In the genomic region with DNA sequence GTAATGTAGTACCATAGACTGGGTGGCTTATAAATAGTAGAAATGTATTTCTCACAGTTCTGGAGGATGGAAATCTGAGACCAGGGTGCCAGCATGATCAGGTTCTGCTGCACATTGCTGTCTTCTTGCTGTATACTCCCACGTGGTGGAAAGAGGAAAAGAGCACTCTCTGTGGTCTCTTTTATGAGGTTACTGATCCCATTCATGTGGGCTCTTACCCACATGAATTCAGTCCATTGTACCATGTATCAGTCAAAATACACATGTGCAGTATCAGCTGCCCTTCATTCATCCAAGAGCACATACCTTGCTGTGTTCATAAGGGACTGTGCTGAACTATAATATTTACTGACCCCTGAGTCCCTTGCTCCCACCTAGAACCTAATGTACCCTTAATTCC, we compare ENCODE assay signal across 19 cellular contexts. TPM values are rescaled to one million over a fixed set of nuclear protein-coding genes. Genes with fewer than 3 reads are reported as not detected.
A peak's percentile ranks its signal among the peaks of the same experiment; 100 is the strongest.
DNase-seq lines count a peak whose midpoint lies in the region; ATAC-seq, FAIRE-seq and TF ChIP-seq lines count a peak whose summit lies in the region.
"Had no signal": no experiment of that assay in that cellular context is flagged by ENCODE, and none has a peak within 500 bp of the region (broad histone marks: within the 10 kb centered on the region; RNA-seq: fewer than 3 reads in every experiment).

No MANE protein-coding gene starts in this region.

- H3K79me2 ChIP-seq in mammary epithelial cell (ENCODE audit: insufficient read depth, low read length) (no peaks in the 10 kb centered on the region), MM.1S (ENCODE audit: low read length) (no peaks in the 10 kb centered on the region), GM12878 (ENCODE audit: control insufficient read depth, insufficient read depth, low read length) (no peaks in the 10 kb centered on the region)

- no peak for FAIRE-seq in GM12878 (lab: Jason Lieb, UNC)

- no peak for TF ChIP-seq RAD21 in GM12878 (IDR thresholded peaks at IDR 0.05; ENCODE audit: insufficient read depth, low read depth, low read length)

- dilution Hi-C loops in mammary epithelial cell (cut with HindIII; ENCODE audit: low sequenced_read_pairs) = no loop called here

- RAD21 ChIA-PET in GM12878 (lab: Charles Lee; ENCODE audit: unreplicated experiment) = no interaction called here

- H3K27me3 ChIP-seq in mammary epithelial cell (ENCODE audit: insufficient read depth, low read length) = no peaks in the 10 kb centered on the region
- no peaks in the 10 kb centered on the region for H3K27me3 ChIP-seq in breast epithelium
- no peaks in the 10 kb centered on the region for H3K27me3 ChIP-seq in MM.1S (replicated peaks; ENCODE audit: insufficient read depth, low read length)
- H3K27me3 ChIP-seq in GM12878 (replicated peaks in 1 of 2; ENCODE audit: control insufficient read depth in 2 of 2, insufficient read depth in 2 of 2, low read length in 1 of 2) = no peaks in the 10 kb centered on the region
- peaks cover 5% of the 10 kb centered on the region for H3K27me3 ChIP-seq in A673 (replicated peaks; ENCODE audit: insufficient read depth, low read depth, low read length, poor library complexity)
- H3K27me3 ChIP-seq: SJSA1 had no signal

- no peaks in the 10 kb centered on the region for H3K9me2 ChIP-seq in MM.1S (replicated peaks; ENCODE audit: insufficient read depth, low read length)

- no peaks in the 10 kb centered on the region for H3F3A ChIP-seq in MM.1S (ENCODE audit: insufficient read depth, low read length)

- H3K4me1 ChIP-seq in mammary epithelial cell (ENCODE audit: insufficient read depth, low read length) (peaks cover 8% of the 10 kb centered on the region), breast epithelium (no peaks in the 10 kb centered on the region), MM.1S (ENCODE audit: low read length) (no peaks in the 10 kb centered on the region), GM12878 (ENCODE audit: control insufficient read depth, insufficient read depth, low read length) (no peaks in the 10 kb centered on the region), A673 (ENCODE audit: insufficient read depth, low read length, poor library complexity, severe bottlenecking) (no peaks in the 10 kb centered on the region)
- H3K4me1 ChIP-seq: SJSA1 had no signal

- SMC1A ChIA-PET in GM12878 (lab: Charles Lee; ENCODE audit: uncharacterized antibody, unreplicated experiment) = interaction anchor here (0.6 kb wide), 1 partner anchor 209 kb away, joined by 3 read pairs; no protein-coding TSS in a partner anchor

- DNase-seq in mammary epithelial cell = peak; percentile 39
- no peak for DNase-seq in breast epithelium (ENCODE audit: low spot score in 2 of 2)
- peak; percentile 44 for DNase-seq in MM.1S
- no peak for DNase-seq in GM12878 (ENCODE audit: low read depth, low spot score)
- DNase-seq in stimulated activated naive CD8-positive, alpha-beta T cell treated with anti-CD3 and anti-CD28 coated beads, Interleukin-15, Interleukin-2, amounts not matched to agents 100 U/mL and 50 U/mL, for 24 hours = no peak
- no peak for DNase-seq in A673 (ENCODE audit: low spot score)
- DNase-seq in Right ventricle myocardium superior = no peak
- DNase-seq: DMS 273 treated with DMSO at 0.1 percent for 48 hours, H9, NCI-H1436 treated with DMSO at 0.1 percent for 48 hours, NCI-H2029 treated with DMSO at 0.1 percent for 48 hours, NCI-H2171 treated with DMSO at 0.1 percent for 48 hours, NCI-H446 treated with DMSO at 0.1 percent for 48 hours had no signal

- H4K20me1 ChIP-seq in mammary epithelial cell (ENCODE audit: insufficient read depth, low read length) (no peaks in the 10 kb centered on the region), MM.1S (ENCODE audit: insufficient read depth, low read length) (no peaks in the 10 kb centered on the region), GM12878 (ENCODE audit: control insufficient read depth, insufficient read depth) (no peaks in the 10 kb centered on the region)
- H4K20me1 ChIP-seq: BLaER1 treated with 17β-estradiol and CSF1 and Interleukin-3, amounts not matched to agents 10 nM and 100 nM had no signal

- POLR2A ChIA-PET in GM12878 (lab: Charles Lee) = no interaction called here
- POLR2A ChIA-PET in A673 (lab: Charles Lee; ENCODE audit: low non-redundant PET) = no interaction called here

- BruUV-seq in mammary epithelial cell (replicated peaks; lab: Mats Ljungman, UMichigan) (no TSS peak), GM12878 (replicated peaks; lab: Mats Ljungman, UMichigan) (no TSS peak), A673 (replicated peaks; lab: Mats Ljungman, UMichigan) (no TSS peak)

- intact Hi-C loops in mammary epithelial cell (cut with micrococcal nuclease) (no loop called here), breast epithelium (cut with DNase I; ENCODE audit: low total_unique reads) (no loop called here), GM12878 (cut with micrococcal nuclease; ENCODE audit: unreplicated experiment) (no loop called here), A673 (cut with micrococcal nuclease; ENCODE audit: unreplicated experiment) (no loop called here), Right ventricle myocardium superior (cut with DNase I) (no loop called here)

- 0% methylated on average over 1 of the region's 1 CpG for WGBS in mammary epithelial cell (ENCODE audit: low coverage, missing lambda C conversion rate)
- WGBS in GM12878 (ENCODE audit: insufficient coverage, insufficient replicate concordance, low lambda C conversion rate, missing lambda C conversion rate) = 0% methylated on average over 1 of the region's 1 CpG

- CTCF ChIA-PET in mammary epithelial cell (lab: Charles Lee; ENCODE audit: low non-redundant PET) (no interaction called here), GM12878 (lab: Yijun Ruan, JAX) (no interaction called here), A673 (lab: Charles Lee) (no interaction called here)

- TF ChIP-seq EP300 in GM12878 (IDR thresholded peaks at IDR 0.05; ENCODE audit: borderline replicate concordance in 1 of 2, control insufficient read depth in 1 of 2, low read depth in 2 of 2, low read length in 2 of 2) = no peak

- H2AFZ ChIP-seq in mammary epithelial cell (ENCODE audit: low read depth, low read length) (no peak overlapping the region), MM.1S (ENCODE audit: low read length) (no peak overlapping the region), GM12878 (ENCODE audit: control insufficient read depth, low read depth, low read length) (no peak overlapping the region)

- no peak overlapping the region for H3K27ac ChIP-seq in mammary epithelial cell (ENCODE audit: insufficient read depth, low read depth, low read length)
- no peak overlapping the region for H3K27ac ChIP-seq in breast epithelium
- no peak overlapping the region for H3K27ac ChIP-seq in MM.1S (ENCODE audit: low read length)
- no peak overlapping the region for H3K27ac ChIP-seq in GM12878 (ENCODE audit: control insufficient read depth, insufficient read depth)
- no peak overlapping the region for H3K27ac ChIP-seq in A673 (ENCODE audit: low read depth, low read length, poor library complexity, severe bottlenecking)
- H3K27ac ChIP-seq: BLaER1 treated with 17β-estradiol and CSF1 and Interleukin-3, amounts not matched to agents 10 nM and 100 nM; HL-60; RWPE1; SJSA1 had no signal

- H3K4me3 ChIP-seq in mammary epithelial cell (replicated peaks in 1 of 3; ENCODE audit: insufficient read depth in 1 of 3, low read depth in 2 of 3, low read length in 3 of 3) = no peak overlapping the region
- no peak overlapping the region for H3K4me3 ChIP-seq in breast epithelium
- H3K4me3 ChIP-seq in MM.1S (ENCODE audit: low read length) = no peak overlapping the region
- no peak overlapping the region for H3K4me3 ChIP-seq in GM12878
- no peak overlapping the region for H3K4me3 ChIP-seq in A673 (ENCODE audit: low read depth, low read length, poor library complexity, severe bottlenecking)
- H3K4me3 ChIP-seq: BLaER1 treated with 17β-estradiol and CSF1 and Interleukin-3, amounts not matched to agents 10 nM and 100 nM; SJSA1 had no signal

- TF ChIP-seq POLR2A in breast epithelium (IDR thresholded peaks at IDR 0.05) (no peak), GM12878 (IDR thresholded peaks at IDR 0.05; ENCODE audit: low read depth, low read length) (no peak)

- H3K36me3 ChIP-seq in mammary epithelial cell (ENCODE audit: insufficient read depth, low read length) (no peaks in the 10 kb centered on the region), breast epithelium (no peaks in the 10 kb centered on the region), MM.1S (replicated peaks; ENCODE audit: insufficient read depth, low read length) (no peaks in the 10 kb centered on the region), GM12878 (ENCODE audit: control insufficient read depth in 2 of 2, insufficient read depth in 2 of 2, low read length in 1 of 2) (no peaks in the 10 kb centered on the region), A673 (ENCODE audit: insufficient read depth, low read length, poor library complexity, severe bottlenecking) (no peaks in the 10 kb centered on the region)
- H3K36me3 ChIP-seq: BLaER1 treated with 17β-estradiol and CSF1 and Interleukin-3, amounts not matched to agents 10 nM and 100 nM; SJSA1 had no signal

- no peak; the same call in 2 of the 3 replicates for ATAC-seq in GM12878
- ATAC-seq in stimulated activated naive CD8-positive, alpha-beta T cell treated with anti-CD3 and anti-CD28 coated beads, Interleukin-15, Interleukin-2, amounts not matched to agents 100 U/mL and 50 U/mL, for 24 hours = peak; percentile 46
- no peak for ATAC-seq in Right ventricle myocardium superior (ENCODE audit: poor library complexity)
- no peak for ATAC-seq in GM21390 (IDR thresholded peaks at IDR 0.05; ENCODE audit: unreplicated experiment)

- no peaks in the 10 kb centered on the region for H3K9me3 ChIP-seq in mammary epithelial cell (replicated peaks; ENCODE audit: insufficient read depth, low read length)
- H3K9me3 ChIP-seq in breast epithelium = no peaks in the 10 kb centered on the region
- no peaks in the 10 kb centered on the region for H3K9me3 ChIP-seq in MM.1S (replicated peaks; ENCODE audit: insufficient read depth, low read length)
- H3K9me3 ChIP-seq in GM12878 (replicated peaks; ENCODE audit: control insufficient read depth, insufficient read depth, low read length) = no peaks in the 10 kb centered on the region
- no peaks in the 10 kb centered on the region for H3K9me3 ChIP-seq in A673 (ENCODE audit: low read depth, low read length, poor library complexity, severe bottlenecking)
- H3K9me3 ChIP-seq: SJSA1 had no signal

- no peak overlapping the region for H3K9ac ChIP-seq in mammary epithelial cell (ENCODE audit: insufficient read depth, low read length)
- no peak overlapping the region for H3K9ac ChIP-seq in MM.1S (ENCODE audit: low read length)
- H3K9ac ChIP-seq in GM12878 (ENCODE audit: control insufficient read depth, insufficient read depth, low read length) = no peak overlapping the region
- H3K9ac ChIP-seq: BLaER1 treated with 17β-estradiol and CSF1 and Interleukin-3, amounts not matched to agents 10 nM and 100 nM had no signal

- H3K4me2 ChIP-seq in mammary epithelial cell (ENCODE audit: insufficient read depth, low read depth, low read length) = no peak overlapping the region
- no peak overlapping the region for H3K4me2 ChIP-seq in MM.1S (ENCODE audit: low read depth, low read length)
- H3K4me2 ChIP-seq in GM12878 (ENCODE audit: control insufficient read depth, insufficient read depth) = no peak overlapping the region

- TF ChIP-seq CTCF in mammary epithelial cell (conservative IDR thresholded peaks at IDR 0.05 in 1 of 2, IDR thresholded peaks at IDR 0.05 in 1 of 2; ENCODE audit: extremely low read depth in 1 of 2, insufficient read depth in 1 of 2, low read depth in 1 of 2, low read length in 2 of 2) (no peak), breast epithelium (IDR thresholded peaks at IDR 0.05) (no peak), MM.1S (IDR thresholded peaks at IDR 0.05; ENCODE audit: low read length) (no peak), GM12878 (IDR thresholded peaks at IDR 0.05 in 2 of 3, conservative IDR thresholded peaks at IDR 0.05 in 1 of 3; ENCODE audit: control insufficient read depth in 2 of 3, extremely low read depth in 1 of 3, insufficient read depth in 1 of 3, low read depth in 3 of 3, low read length in 3 of 3) (no peak), A673 (conservative IDR thresholded peaks at IDR 0.05; ENCODE audit: low read depth, low read length) (no peak)

- in situ Hi-C loops in mammary epithelial cell (cut with MboI; ENCODE audit: low sequenced_read_pairs in 2 of 2) (no loop called here), GM12878 (cut with MboI) (no loop called here)

RNA-seq across cellular contexts. Expression of gene PNLIPRP2, which starts 17.1 kb away (rescaled TPM):
- total RNA-seq in mammary epithelial cell (not detected), breast epithelium (not detected), GM12878 (2014; rRNA removed) (not detected in 2 replicates), GM12878 (2014; rRNA removed; fragmentation: Illumina TruSeq; extraction: Trizol) (not detected in 2 replicates), GM12878 (2021) (0.33 and 0.53 TPM in 2 replicates), A673 (2021) (not detected in 2 replicates), Right ventricle myocardium superior (not detected)
- polyA plus RNA-seq in mammary epithelial cell (not detected), GM12878 (2011; rRNA removed) (not detected in 2 replicates), GM12878 (2014; fragmentation: Illumina TruSeq; extraction: Trizol) (not detected in 2 replicates), GM12878 (2014; fragmentation: Nextera tagmentation; extraction: Ambion mirVana) (not detected), GM12878 (2014; rRNA removed) (not detected in 2 replicates), GM12878 (2016; fragmentation: Nextera tagmentation; extraction: Ambion mirVana) (not detected)
- polyA minus RNA-seq in mammary epithelial cell = not detected
- not detected in 2 replicates for total RNA-seq in GM12878 (2013; cell fraction: nucleolus; rRNA removed)
- polyA plus RNA-seq in GM12878 (2011; ENCODE audit: low read depth) = not detected
- polyA plus RNA-seq in GM12878 (2011; cell fraction: cytosol; rRNA removed) = not detected in 2 replicates
- polyA plus RNA-seq in GM12878 (2011; cell fraction: nucleus; rRNA removed) = not detected in 2 replicates
- not detected in 2 replicates for polyA plus RNA-seq in GM12878 (2012)
- polyA minus RNA-seq in GM12878 (2011; rRNA and poly(A)+ RNA removed) = not detected in 2 replicates
- not detected in 2 replicates for polyA minus RNA-seq in GM12878 (2011; cell fraction: cytosol; rRNA and poly(A)+ RNA removed)
- polyA minus RNA-seq in GM12878 (2011; cell fraction: nucleus; rRNA and poly(A)+ RNA removed) = not detected in 2 replicates
- total RNA-seq: A172, SJSA1 had no signal

RNA-seq across cellular contexts. Expression of gene PNLIPRP1, which starts 47.1 kb away (rescaled TPM):
- not detected for total RNA-seq in mammary epithelial cell
- not detected for polyA plus RNA-seq in mammary epithelial cell
- polyA minus RNA-seq in mammary epithelial cell = not detected
- not detected for total RNA-seq in breast epithelium
- not detected in 2 replicates for total RNA-seq in GM12878 (2013; cell fraction: nucleolus; rRNA removed)
- total RNA-seq in GM12878 (2014; rRNA removed) = not detected in 2 replicates
- not detected in 2 replicates for total RNA-seq in GM12878 (2014; rRNA removed; fragmentation: Illumina TruSeq; extraction: Trizol)
- total RNA-seq in GM12878 (2021) = 0.74 and 1.5 TPM in 2 replicates
- not detected for polyA plus RNA-seq in GM12878 (2011; ENCODE audit: low read depth)
- not detected in 2 replicates for polyA plus RNA-seq in GM12878 (2011; rRNA removed)
- not detected in 2 replicates for polyA plus RNA-seq in GM12878 (2011; cell fraction: cytosol; rRNA removed)
- polyA plus RNA-seq in GM12878 (2011; cell fraction: nucleus; rRNA removed) = not detected in 2 replicates
- polyA plus RNA-seq in GM12878 (2012) = not detected in 2 replicates
- polyA plus RNA-seq in GM12878 (2014; fragmentation: Illumina TruSeq; extraction: Trizol) = not detected in 2 replicates
- polyA plus RNA-seq in GM12878 (2014; fragmentation: Nextera tagmentation; extraction: Ambion mirVana) = not detected
- polyA plus RNA-seq in GM12878 (2014; rRNA removed) = not detected in 2 replicates
- not detected for polyA plus RNA-seq in GM12878 (2016; fragmentation: Nextera tagmentation; extraction: Ambion mirVana)
- not detected in 2 replicates for polyA minus RNA-seq in GM12878 (2011; rRNA and poly(A)+ RNA removed)
- polyA minus RNA-seq in GM12878 (2011; cell fraction: cytosol; rRNA and poly(A)+ RNA removed) = not detected in 2 replicates
- not detected in 2 replicates for polyA minus RNA-seq in GM12878 (2011; cell fraction: nucleus; rRNA and poly(A)+ RNA removed)
- not detected in 2 replicates for total RNA-seq in A673 (2021)
- not detected for total RNA-seq in Right ventricle myocardium superior
- total RNA-seq: A172, H9, SJSA1 had no signal

Comparison
In these comparisons a context has a peak if more than half of its experiments do, and no peak if none do; other contexts are left out.
1. DNase-seq: peak in mammary epithelial cell (single experiment) and MM.1S (single experiment); none in breast epithelium (0 of 2), GM12878 (single experiment), stimulated activated naive CD8-positive, alpha-beta T cell treated with anti-CD3 and anti-CD28 coated beads, Interleukin-15, Interleukin-2, amounts not matched to agents 100 U/mL and 50 U/mL, for 24 hours (single experiment), A673 (single experiment) and Right ventricle myocardium superior (single experiment).